9 cellular contexts compared by ENCODE assay signal in the genomic region with DNA sequence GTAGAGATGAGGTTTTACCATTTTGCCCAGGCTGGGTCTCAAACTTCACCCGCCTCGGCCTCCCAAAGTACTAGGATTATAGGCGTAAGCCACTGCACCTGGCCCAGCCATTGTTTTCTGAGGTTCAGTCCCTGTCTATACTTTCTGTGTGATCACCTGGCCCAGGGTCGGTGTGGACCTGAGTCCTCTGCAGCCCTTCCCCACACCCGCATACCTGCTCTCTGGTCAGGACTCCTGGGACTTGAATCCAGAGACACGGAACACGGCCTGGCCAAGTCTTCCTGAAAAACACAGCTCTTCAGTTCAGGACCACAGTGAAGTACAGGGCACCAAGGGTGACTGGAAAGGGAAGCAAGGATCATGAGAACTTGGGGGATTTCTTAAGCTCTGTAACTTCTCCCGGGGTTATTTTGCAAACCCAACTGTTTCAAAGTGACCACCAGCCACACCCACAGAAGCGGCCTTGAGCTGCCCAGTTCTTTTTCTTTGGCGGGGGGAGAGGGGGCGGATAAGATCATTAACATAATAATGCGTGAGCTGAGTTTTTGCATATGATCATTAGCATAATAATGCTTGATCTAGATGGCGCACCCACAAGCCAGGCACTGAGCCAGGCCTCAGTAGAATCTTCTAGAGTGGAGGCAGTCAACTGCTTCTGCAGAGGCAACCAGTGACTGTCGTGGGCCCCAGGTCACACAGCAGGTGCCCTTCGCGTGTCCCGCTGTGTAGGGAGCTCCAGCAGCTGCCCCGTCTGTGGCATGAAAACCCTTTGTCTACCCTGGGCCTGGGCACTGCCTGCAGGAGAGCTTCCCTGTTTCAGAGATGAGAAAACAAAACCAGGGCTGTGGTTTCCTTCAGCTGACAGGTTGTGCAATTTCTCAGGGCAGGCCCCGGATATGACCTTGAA. TPM values are rescaled to one million over a fixed set of nuclear protein-coding genes. Genes with fewer than 3 reads are reported as not detected.
A peak's percentile ranks its signal among the peaks of the same experiment; 100 is the strongest.
DNase-seq lines count a peak whose midpoint lies in the region; ATAC-seq, FAIRE-seq and TF ChIP-seq lines count a peak whose summit lies in the region.
"Had no signal": no experiment of that assay in that cellular context is flagged by ENCODE, and none has a peak within 500 bp of the region (broad histone marks: within the 10 kb centered on the region; RNA-seq: fewer than 3 reads in every experiment).

No MANE protein-coding gene starts in this region.

- H3K23me2 ChIP-seq in H1 (ENCODE audit: low read depth, low read length): peaks cover 14% of the 10 kb centered on the region

- peak overlapping the region; percentile 93; the same call in 1 of the 2 replicates for H2AK5ac ChIP-seq in H1 (ENCODE audit: low read depth, low read length)

- H3K4me3 Mint-ChIP-seq in CD8-positive, alpha-beta T cell: peak overlapping the region; percentile 84
- H3K4me3 Mint-ChIP-seq in naive thymus-derived CD8-positive, alpha-beta T cell: peak overlapping the region; percentile 76 to 93 (median 88)
- H3K4me3 Mint-ChIP-seq in type B pancreatic cell: peak overlapping the region; percentile 88

- CTCF ChIA-PET in CD8-positive, alpha-beta T cell (lab: Charles Lee): interaction anchor here (0.9 to 2.7 kb wide), 3 partner anchors 8 to 127 kb away, joined by 3 to 24 read pairs (median 5); no protein-coding TSS in a partner anchor
- CTCF ChIA-PET in H1 (lab: Charles Lee; ENCODE audit: partially characterized antibody): interaction anchor here (0.6 to 2.3 kb wide), 11 partner anchors 9 to 360 kb away, joined by 3 to 24 read pairs (median 4); no protein-coding TSS in a partner anchor

- H3K27ac ChIP-seq in CD8-positive, alpha-beta T cell (ENCODE audit: low read depth, low read length): peak overlapping the region; percentile 56
- H3K27ac ChIP-seq in H1 (ENCODE audit: low read depth, low read length): peak overlapping the region; percentile 83
- H3K27ac ChIP-seq: SJCRH30 had no signal

- peak overlapping the region; percentile 93 for H3K27ac Mint-ChIP-seq in CD8-positive, alpha-beta T cell
- peak overlapping the region; percentile 87 to 98 (median 95) for H3K27ac Mint-ChIP-seq in naive thymus-derived CD8-positive, alpha-beta T cell
- H3K27ac Mint-ChIP-seq in type B pancreatic cell: peak overlapping the region; percentile 92

- WGBS in H1 (ENCODE audit: extremely low coverage in 1 of 2, insufficient coverage in 1 of 2, insufficient read length in 1 of 2, insufficient replicate concordance in 2 of 2, low coverage in 1 of 2, low lambda C conversion rate in 2 of 2, missing lambda C conversion rate in 1 of 2), 2 experiments: 16% methylated on average over 19 of the region's 19 CpGs; no CpG with 5 or more reads in 1 of the 2 experiments

- H3K4me1 ChIP-seq in CD8-positive, alpha-beta T cell (ENCODE audit: insufficient read depth, low read length): peaks cover 71% of the 10 kb centered on the region
- peaks cover 3 to 48% (median 32%) of the 10 kb centered on the region in 4 experiments for H3K4me1 ChIP-seq in H1 (replicated peaks in 1 of 4; ENCODE audit: control insufficient read depth in 3 of 4, insufficient read depth in 4 of 4, low read length in 3 of 4)

- H3K9ac ChIP-seq in H1 (replicated peaks in 1 of 4; ENCODE audit: extremely low read depth in 1 of 4, low read depth in 3 of 4, low read length in 3 of 4): peak overlapping the region in 3 of 4 experiments; percentile 60 to 74 (median 62); a peak in 6 of 7 replicates

- H3K27me3 Mint-ChIP-seq in CD8-positive, alpha-beta T cell (ENCODE audit: low read depth): no peaks in the 10 kb centered on the region
- H3K27me3 Mint-ChIP-seq in naive thymus-derived CD8-positive, alpha-beta T cell: no peaks in the 10 kb centered on the region
- H3K27me3 Mint-ChIP-seq in type B pancreatic cell: no peaks in the 10 kb centered on the region

- peaks cover 16 to 30% of the 10 kb centered on the region in 2 experiments; a peak in 3 of 4 replicates for H3K79me2 ChIP-seq in H1 (ENCODE audit: control insufficient read depth in 1 of 2, insufficient read depth in 2 of 2, low read length in 2 of 2)

- H3K18ac ChIP-seq in H1 (ENCODE audit: extremely low read depth, low read length): peak overlapping the region; percentile 99

- H3K56ac ChIP-seq in H1 (replicated peaks; ENCODE audit: insufficient read length, low read depth, low read length): peak overlapping the region; percentile 71

- H3K36me3 Mint-ChIP-seq in CD8-positive, alpha-beta T cell: peaks cover 8% of the 10 kb centered on the region
- H3K36me3 Mint-ChIP-seq in naive thymus-derived CD8-positive, alpha-beta T cell: peaks cover 0 to 4% (median 0%) of the 10 kb centered on the region in 3 donors
- no peaks in the 10 kb centered on the region for H3K36me3 Mint-ChIP-seq in type B pancreatic cell

- H2BK12ac ChIP-seq in H1 (ENCODE audit: low read depth, low read length): peak overlapping the region; percentile 99

- no peaks in the 10 kb centered on the region for H3K9me3 ChIP-seq in CD8-positive, alpha-beta T cell (ENCODE audit: low read length)
- no peaks in the 10 kb centered on the region for H3K9me3 ChIP-seq in H1 (ENCODE audit: insufficient read depth in 2 of 2, low read depth in 1 of 2, low read length in 1 of 2)
- H3K9me3 ChIP-seq: SJCRH30 had no signal

- H3K4me1 Mint-ChIP-seq in CD8-positive, alpha-beta T cell (ENCODE audit: low read depth): peaks cover 64% of the 10 kb centered on the region
- peaks cover 32 to 76% (median 68%) of the 10 kb centered on the region in 4 donors for H3K4me1 Mint-ChIP-seq in naive thymus-derived CD8-positive, alpha-beta T cell
- H3K4me1 Mint-ChIP-seq in type B pancreatic cell (ENCODE audit: unreplicated experiment): peaks cover 25% of the 10 kb centered on the region

- TF ChIP-seq POLR2A in H1 (IDR thresholded peaks at IDR 0.05; ENCODE audit: control extremely low read depth in 1 of 2, low read depth in 2 of 2, low read length in 2 of 2): peak in 1 of 2 experiments; percentile 49; a peak in 2 of 3 replicates

- H3K27me3 ChIP-seq in CD8-positive, alpha-beta T cell (ENCODE audit: insufficient read depth, low read length): no peaks in the 10 kb centered on the region
- H3K27me3 ChIP-seq in H1 (replicated peaks in 1 of 4; ENCODE audit: control insufficient read depth in 3 of 4, extremely low read depth in 1 of 4, insufficient read depth in 3 of 4, low read length in 3 of 4): no peaks in the 10 kb centered on the region
- H3K27me3 ChIP-seq: SJCRH30 had no signal

- H4K20me1 ChIP-seq in H1 (replicated peaks in 1 of 2; ENCODE audit: control insufficient read depth in 1 of 2, insufficient read depth in 2 of 2, low read length in 2 of 2): peaks cover 11 to 14% of the 10 kb centered on the region in 2 experiments

- H2BK20ac ChIP-seq in H1 (ENCODE audit: low read length): peak overlapping the region; percentile 94

- H2BK120ac ChIP-seq in H1 (replicated peaks; ENCODE audit: low read depth, low read length): peak overlapping the region; percentile 97

- H2AFZ ChIP-seq in H1 (ENCODE audit: low read length): no peak overlapping the region

- peaks cover 8% of the 10 kb centered on the region; the same call in 1 of the 2 replicates for H3K79me1 ChIP-seq in H1 (ENCODE audit: low read depth, low read length)

- no peaks in the 10 kb centered on the region for H3K9me3 Mint-ChIP-seq in CD8-positive, alpha-beta T cell
- no peaks in the 10 kb centered on the region for H3K9me3 Mint-ChIP-seq in naive thymus-derived CD8-positive, alpha-beta T cell
- no peaks in the 10 kb centered on the region for H3K9me3 Mint-ChIP-seq in type B pancreatic cell

- no peak for TF ChIP-seq EP300 in H1 (IDR thresholded peaks at IDR 0.05; ENCODE audit: borderline replicate concordance in 1 of 2, low read depth in 2 of 2, low read length in 2 of 2)

- peak overlapping the region; percentile 92 for H3K4ac ChIP-seq in H1 (replicated peaks; ENCODE audit: insufficient read length, low read depth, low read length)

- in situ Hi-C loops in KBM-7 (cut with MboI; ENCODE audit: low pct_unique_long_range_greater_than_20kb, low sequenced_read_pairs): no loop called here

- no peak overlapping the region for H3K23ac ChIP-seq in H1 (ENCODE audit: insufficient read length)

- TF ChIP-seq RAD21 in H1 (IDR thresholded peaks at IDR 0.05 in 1 of 2, conservative IDR thresholded peaks at IDR 0.05 in 1 of 2; ENCODE audit: low read depth in 2 of 2, low read length in 2 of 2): no peak

- no peak overlapping the region for H3K14ac ChIP-seq in H1 (ENCODE audit: insufficient read length)

- H3K36me3 ChIP-seq in CD8-positive, alpha-beta T cell (ENCODE audit: insufficient read depth, low read length): no peaks in the 10 kb centered on the region
- H3K36me3 ChIP-seq in H1 (ENCODE audit: control insufficient read depth in 2 of 4, insufficient read depth in 4 of 4, low read length in 3 of 4): peaks cover 0 to 1% (median 0%) of the 10 kb centered on the region in 4 experiments; a peak in 2 of 8 replicates

- H4K91ac ChIP-seq in H1 (replicated peaks; ENCODE audit: insufficient read length, low read length): peak overlapping the region; percentile 98

- H4K8ac ChIP-seq in H1 (ENCODE audit: extremely low read depth, insufficient read depth, low read length): peak overlapping the region; percentile 75; the same call in 1 of the 2 replicates

- no peak for TF ChIP-seq CTCF in CD8-positive, alpha-beta T cell (IDR thresholded peaks at IDR 0.05)
- TF ChIP-seq CTCF in H1 (IDR thresholded peaks at IDR 0.05; ENCODE audit: control extremely low read depth in 1 of 3, insufficient read depth in 1 of 3, low read depth in 1 of 3, low read length in 3 of 3) (no peak), type B pancreatic cell (conservative IDR thresholded peaks at IDR 0.05) (no peak)

- POLR2A ChIA-PET in CD8-positive, alpha-beta T cell (lab: Charles Lee): interaction anchor here (0.6 to 1.5 kb wide), 7 partner anchors 13 to 129 kb away, joined by 3 to 9 read pairs (median 4); no protein-coding TSS in a partner anchor
- POLR2A ChIA-PET in H1 (lab: Charles Lee; ENCODE audit: partially characterized antibody): interaction anchor here (0.6 to 2.6 kb wide), 23 partner anchors 8 to 452 kb away, joined by 3 to 17 read pairs (median 4); no protein-coding TSS in a partner anchor
- POLR2A ChIA-PET in naive thymus-derived CD8-positive, alpha-beta T cell (lab: Charles Lee): interaction anchor here (0.5 to 2.5 kb wide), 14 partner anchors 9 to 381 kb away, joined by 3 to 22 read pairs (median 5); a partner anchor contains a TSS

- H2BK15ac ChIP-seq in H1 (ENCODE audit: low read length): peak overlapping the region; percentile 92; the same call in 1 of the 2 replicates

- peak; percentile 31 to 79 (median 51) for DNase-seq in CD8-positive, alpha-beta T cell
- DNase-seq in KBM-7: peak; percentile 85
- peak; percentile 35 to 44 for DNase-seq in activated CD4-positive, alpha-beta T cell treated with anti-CD3 and anti-CD28 coated beads for 4 hours
- DNase-seq in H1 (ENCODE audit: low read depth in 1 of 2, low spot score in 2 of 2): peak; percentile 41 to 63
- DNase-seq in naive thymus-derived CD8-positive, alpha-beta T cell: peak in 9 of 10 donors; percentile 34 to 80 (median 56)
- DNase-seq in type B pancreatic cell (ENCODE audit: extremely low spot score, unreplicated experiment): no peak

- H4K5ac ChIP-seq in H1 (ENCODE audit: insufficient read length, low read depth, low read length): peak overlapping the region; percentile 96

- H3K4me2 ChIP-seq in H1 (ENCODE audit: insufficient read depth in 1 of 2, low read depth in 2 of 2, low read length in 2 of 2): peak overlapping the region; percentile 81 to 99

- no peak for FAIRE-seq in H1 (lab: Jason Lieb, UNC)

- ATAC-seq in CD8-positive, alpha-beta T cell: peak; percentile 39
- ATAC-seq in GM19395 (IDR thresholded peaks at IDR 0.05; ENCODE audit: unreplicated experiment) (peak; percentile 38), GM19463 (IDR thresholded peaks at IDR 0.05; ENCODE audit: unreplicated experiment) (no peak)
- peak; percentile 32 to 50 for ATAC-seq in naive thymus-derived CD8-positive, alpha-beta T cell

- intact Hi-C loops in CD8-positive, alpha-beta T cell (cut with DNase I, micrococcal nuclease): loop anchor here (2.0 to 10.0 kb wide), 2 partner anchors 111 to 615 kb away; a partner anchor contains a TSS

- peak overlapping the region; percentile 38 for H3K4me3 ChIP-seq in CD8-positive, alpha-beta T cell (ENCODE audit: low read depth, low read length)
- H3K4me3 ChIP-seq in H1 (ENCODE audit: extremely low read depth in 1 of 4, insufficient read depth in 2 of 4, low read depth in 3 of 4, low read length in 4 of 4): peak overlapping the region; percentile 66 to 91 (median 77)

- H2BK5ac ChIP-seq in H1 (ENCODE audit: low read depth, low read length): peak overlapping the region; percentile 99

RNA-seq across cellular contexts. Expression of a gene that starts 1.7 kb away (rescaled TPM):
- total RNA-seq in CD8-positive, alpha-beta T cell: 10 to 100 TPM; 15.4 to 16.7 TPM
- total RNA-seq in H1 (2021; fragmentation: NEBNext Ultra II Directional; extraction: Animal tissue kit (Norgen Biotek cat#: 25700)): 80.1 and 89.7 TPM in 2 replicates
- polyA plus RNA-seq in H1 (2011; rRNA removed): 78.0 and 105 TPM in 2 replicates
- 93.5 TPM for polyA plus RNA-seq in H1 (2011; cell fraction: cytosol; rRNA removed)
- 230 TPM for polyA plus RNA-seq in H1 (2011; cell fraction: nucleus; rRNA removed)
- 68.6 to 97.3 TPM (median 83.2 TPM) in 4 replicates for polyA plus RNA-seq in H1 (2012, experiment 1 of 2)
- polyA plus RNA-seq in H1 (2012, experiment 2 of 2): 59.0 TPM
- polyA plus RNA-seq in H1 (2013, experiment 1 of 2): 44.9 TPM
- polyA plus RNA-seq in H1 (2013, experiment 2 of 2): 41.0 TPM
- 37.6 and 56.0 TPM in 2 replicates for polyA minus RNA-seq in H1 (2011; rRNA and poly(A)+ RNA removed)
- 57.0 TPM for polyA minus RNA-seq in H1 (2011; cell fraction: cytosol; rRNA and poly(A)+ RNA removed)
- 65.2 TPM for polyA minus RNA-seq in H1 (2011; cell fraction: nucleus; rRNA and poly(A)+ RNA removed)
- total RNA-seq in naive thymus-derived CD8-positive, alpha-beta T cell: 10 to 100 TPM; 47.3 to 53.9 TPM
- 10 to 100 TPM; 18.3 to 25.4 (median 19.7) TPM for polyA plus RNA-seq in naive thymus-derived CD8-positive, alpha-beta T cell
- total RNA-seq in type B pancreatic cell (ENCODE audit: low replicate concordance): 78.4 and 89.2 TPM in 2 replicates

RNA-seq across cellular contexts. Expression of a gene that starts 55.8 kb away (rescaled TPM):
- total RNA-seq in CD8-positive, alpha-beta T cell: 100 to 1,000 TPM; 252 to 280 TPM
- total RNA-seq in H1 (2021; fragmentation: NEBNext Ultra II Directional; extraction: Animal tissue kit (Norgen Biotek cat#: 25700)): 45.6 and 45.7 TPM in 2 replicates
- polyA plus RNA-seq in H1 (2011; rRNA removed): 15.0 and 38.8 TPM in 2 replicates
- 15.5 TPM for polyA plus RNA-seq in H1 (2011; cell fraction: cytosol; rRNA removed)
- polyA plus RNA-seq in H1 (2011; cell fraction: nucleus; rRNA removed): 150 TPM
- 40.9 to 51.5 TPM (median 46.7 TPM) in 4 replicates for polyA plus RNA-seq in H1 (2012, experiment 1 of 2)
- polyA plus RNA-seq in H1 (2012, experiment 2 of 2): 15.0 TPM
- 33.1 TPM for polyA plus RNA-seq in H1 (2013, experiment 1 of 2)
- 28.8 TPM for polyA plus RNA-seq in H1 (2013, experiment 2 of 2)
- 5.0 and 9.8 TPM in 2 replicates for polyA minus RNA-seq in H1 (2011; rRNA and poly(A)+ RNA removed)
- 72.5 TPM for polyA minus RNA-seq in H1 (2011; cell fraction: cytosol; rRNA and poly(A)+ RNA removed)
- polyA minus RNA-seq in H1 (2011; cell fraction: nucleus; rRNA and poly(A)+ RNA removed): 26.2 TPM
- total RNA-seq in naive thymus-derived CD8-positive, alpha-beta T cell: 100 to 1,000 TPM; 162 to 173 TPM
- polyA plus RNA-seq in naive thymus-derived CD8-positive, alpha-beta T cell: 10 to 100 TPM; 14.2 to 28.6 (median 14.4) TPM
- total RNA-seq in type B pancreatic cell (ENCODE audit: low replicate concordance): 45.9 and 47.0 TPM in 2 replicates
